ENCODE assay signal across 10 cellular contexts in genomic region chr2:216665240-216665639, GRCh38. TPM values are rescaled to one million over a fixed set of nuclear protein-coding genes. Genes with fewer than 3 reads are reported as not detected.
A peak's percentile ranks its signal among the peaks of the same experiment; 100 is the strongest.
DNase-seq lines count a peak whose midpoint lies in the region; ATAC-seq, FAIRE-seq and TF ChIP-seq lines count a peak whose summit lies in the region.
"Had no signal": no experiment of that assay in that cellular context is flagged by ENCODE, and none has a peak within 500 bp of the region (broad histone marks: within the 10 kb centered on the region; RNA-seq: fewer than 3 reads in every experiment).

No MANE protein-coding gene starts in this region.

- H3K9ac ChIP-seq in keratinocyte (ENCODE audit: control insufficient read depth, extremely low read depth, insufficient read depth, low read length), result peak overlapping the region; percentile 50

- in situ Hi-C loops in T47D (cut with HindIII; ENCODE audit: low pct_unique_long_range_greater_than_20kb, low sequenced_read_pairs) (no loop called here), transverse colon (cut with MboI; ENCODE audit: low pct_ligation_motif_present in 1 of 4, low pct_unique_long_range_greater_than_20kb in 1 of 4, low sequenced_read_pairs in 3 of 4) (loop anchor here (5.0 to 25.0 kb wide), 2 partner anchors 148 to 628 kb away; no protein-coding TSS in a partner anchor)

- TF ChIP-seq POLR2A in transverse colon (IDR thresholded peaks at IDR 0.05), result no peak

- no peaks in the 10 kb centered on the region for H4K20me1 ChIP-seq in keratinocyte (ENCODE audit: control insufficient read depth, extremely low read depth, insufficient read depth, low read length)

- dilution Hi-C loops in keratinocyte (cut with MboI; ENCODE audit: extremely low pct_ligation_motif_present, low sequenced_read_pairs), result no loop called here

- H3K36me3 Mint-ChIP-seq in natural killer cell, result no peaks in the 10 kb centered on the region

- no peaks in the 10 kb centered on the region for H3K79me2 ChIP-seq in keratinocyte (ENCODE audit: control insufficient read depth, insufficient read depth, low read length)

- H3K4me3 ChIP-seq in keratinocyte (ENCODE audit: control insufficient read depth in 2 of 3, extremely low read depth in 1 of 3, insufficient read depth in 2 of 3, low read depth in 1 of 3, low read length in 3 of 3) (peak overlapping the region in 2 of 3 experiments; percentile 32 to 48), transverse colon (no peak overlapping the region)

- intact Hi-C loops in transverse colon (cut with DNase I; ENCODE audit: low total_unique reads), result no loop called here
- intact Hi-C loops in natural killer cell (cut with micrococcal nuclease), result no loop called here

- H3K9me1 ChIP-seq in keratinocyte (ENCODE audit: control insufficient read depth, extremely low read depth, insufficient read depth, low read length), result peaks cover 4% of the 10 kb centered on the region

- ATAC-seq in natural killer cell, result no peak
- no peak for ATAC-seq in GM19395 (IDR thresholded peaks at IDR 0.05; ENCODE audit: unreplicated experiment)

- H3K27me3 Mint-ChIP-seq in natural killer cell (ENCODE audit: low read depth in 2 of 2), result peaks cover 15 to 19% of the 10 kb centered on the region in 2 donors

- no peak overlapping the region for H3K27ac Mint-ChIP-seq in natural killer cell
- H3K27ac Mint-ChIP-seq: T-helper 2 cell treated with Interferon-gamma antibody and Interleukin-4, amounts not matched to agents 5 μg/mL and 100 μg/mL, for 36 hours had no signal

- peak overlapping the region; percentile 46 for H2AFZ ChIP-seq in keratinocyte (ENCODE audit: control insufficient read depth, low read length)

- peak overlapping the region; percentile 89 for H3K4me2 ChIP-seq in keratinocyte (ENCODE audit: control insufficient read depth, extremely low read depth, insufficient read depth, low read depth, low read length)

- DNase-seq in NCI-H2107 (lab: John Stamatoyannopoulos, UW), result peak; percentile 48
- peak; percentile 62 to 94 for DNase-seq in T47D (ENCODE audit: low read depth in 1 of 2, low spot score in 1 of 2)
- DNase-seq in keratinocyte (ENCODE audit: low read depth, low spot score), result peak; percentile 85
- peak; percentile 49 for DNase-seq in transverse colon
- no peak for DNase-seq in natural killer cell
- DNase-seq in activated CD4-positive, alpha-beta T cell treated with anti-CD3 and anti-CD28 coated beads, Interleukin-2, amount 50 U/mL, for 1 hour, result no peak

- H3K4me3 Mint-ChIP-seq in natural killer cell, result no peak overlapping the region
- H3K4me3 Mint-ChIP-seq: T-helper 2 cell treated with Interferon-gamma antibody and Interleukin-4, amounts not matched to agents 5 μg/mL and 100 μg/mL, for 36 hours had no signal

- H3K36me3 ChIP-seq in keratinocyte (ENCODE audit: control insufficient read depth in 2 of 2, extremely low read depth in 1 of 2, insufficient read depth in 2 of 2, low read length in 2 of 2) (no peaks in the 10 kb centered on the region), transverse colon (no peaks in the 10 kb centered on the region)
- H3K36me3 ChIP-seq: neutrophil had no signal

- H3K4me1 ChIP-seq in keratinocyte (ENCODE audit: control insufficient read depth, extremely low read depth, insufficient read depth, low read length) (peaks cover 23% of the 10 kb centered on the region), transverse colon (peaks cover 8 to 16% (median 12%) of the 10 kb centered on the region in 4 donors)

- TF ChIP-seq CTCF in keratinocyte (optimal IDR thresholded peaks at IDR 0.05 in 1 of 3, IDR thresholded peaks at IDR 0.05 in 1 of 3, conservative IDR thresholded peaks at IDR 0.05 in 1 of 3; ENCODE audit: extremely low read depth in 1 of 3, insufficient read depth in 2 of 3, low read length in 3 of 3) (no peak), transverse colon (IDR thresholded peaks at IDR 0.05) (no peak), natural killer cell (IDR thresholded peaks at IDR 0.05) (no peak)

- peaks cover 4 to 5% of the 10 kb centered on the region in 2 donors for H3K4me1 Mint-ChIP-seq in natural killer cell

- H3K9me3 ChIP-seq in keratinocyte (ENCODE audit: control insufficient read depth, low read depth, low read length) (no peaks in the 10 kb centered on the region), transverse colon (no peaks in the 10 kb centered on the region)
- H3K9me3 ChIP-seq: neutrophil had no signal

- no peak for TF ChIP-seq EP300 in transverse colon (IDR thresholded peaks at IDR 0.05; ENCODE audit: low read depth)

- H3K27ac ChIP-seq in keratinocyte (ENCODE audit: control insufficient read depth, insufficient read depth, low read length), result peak overlapping the region; percentile 26
- H3K27ac ChIP-seq in transverse colon, result no peak overlapping the region
- H3K27ac ChIP-seq: neutrophil had no signal

- H3K27me3 ChIP-seq in keratinocyte (ENCODE audit: control insufficient read depth, extremely low read depth, insufficient read depth, low read length), result peaks cover 3% of the 10 kb centered on the region
- no peaks in the 10 kb centered on the region for H3K27me3 ChIP-seq in transverse colon
- H3K27me3 ChIP-seq: neutrophil had no signal

- H3K9me3 Mint-ChIP-seq in natural killer cell, result no peaks in the 10 kb centered on the region
- H3K9me3 Mint-ChIP-seq: T-helper 2 cell treated with Interferon-gamma antibody and Interleukin-4, amounts not matched to agents 5 μg/mL and 100 μg/mL, for 36 hours had no signal

- 43% methylated on average over 7 of the region's 7 CpGs; no CpG with 5 or more reads in 1 of the 2 donors for WGBS in transverse colon (ENCODE audit: low coverage in 1 of 2), 2 donors

- peak; percentile 95 for FAIRE-seq in keratinocyte (lab: Jason Lieb, UNC)
- FAIRE-seq: G401.6 had no signal

RNA-seq across cellular contexts. Expression of gene IGFBP5, which starts 30.1 kb away (rescaled TPM):
- 0.15 to 3.2 TPM (median 1.1 TPM) in 3 replicates for polyA plus RNA-seq in keratinocyte
- 0.06 TPM for polyA plus RNA-seq in keratinocyte (2011; ENCODE audit: low read depth)
- polyA plus RNA-seq in keratinocyte (2011; cell fraction: cytosol; rRNA removed), result 0.10 TPM in 2 replicates
- polyA plus RNA-seq in keratinocyte (2011; cell fraction: nucleus; rRNA removed), result 0.56 and 1.3 TPM in 2 replicates
- 0.07 and 0.16 TPM in 2 replicates for polyA plus RNA-seq in keratinocyte (2012; ENCODE audit: low replicate concordance)
- polyA minus RNA-seq in keratinocyte, result 0.85 to 2.1 TPM (median 0.90 TPM) in 3 replicates
- polyA minus RNA-seq in keratinocyte (2011; cell fraction: cytosol; rRNA and poly(A)+ RNA removed), result not detected
- polyA minus RNA-seq in keratinocyte (2011; cell fraction: nucleus; rRNA and poly(A)+ RNA removed), result 0.53 and 1.8 TPM in 2 replicates
- 100 to 1,000 TPM; 146 to 263 (median 190) TPM for total RNA-seq in transverse colon
- total RNA-seq in natural killer cell, result not detected

RNA-seq across cellular contexts. Expression of gene IGFBP2, which starts 32.0 kb away (rescaled TPM):
- 3.9 to 47.0 TPM (median 10.2 TPM) in 3 replicates for polyA plus RNA-seq in keratinocyte
- 29.0 TPM for polyA plus RNA-seq in keratinocyte (2011; ENCODE audit: low read depth)
- polyA plus RNA-seq in keratinocyte (2011; cell fraction: cytosol; rRNA removed), result 16.8 and 41.0 TPM in 2 replicates
- polyA plus RNA-seq in keratinocyte (2011; cell fraction: nucleus; rRNA removed), result 43.8 and 102 TPM in 2 replicates
- 5.6 and 17.3 TPM in 2 replicates for polyA plus RNA-seq in keratinocyte (2012; ENCODE audit: low replicate concordance)
- 2.5 to 16.2 TPM (median 5.7 TPM) in 3 replicates for polyA minus RNA-seq in keratinocyte
- polyA minus RNA-seq in keratinocyte (2011; cell fraction: cytosol; rRNA and poly(A)+ RNA removed), result 42.2 TPM
- polyA minus RNA-seq in keratinocyte (2011; cell fraction: nucleus; rRNA and poly(A)+ RNA removed), result 31.9 and 32.7 TPM in 2 replicates
- total RNA-seq in transverse colon (100 to 1,000 TPM in 2 of 4 donors, 10 to 100 TPM in 2; 10.5 to 155 (median 101) TPM), natural killer cell (under 1 TPM in 1 of 3 donors, not detected in 2; 0.21 TPM)

Comparison
In these comparisons a context has a peak if more than half of its experiments do, and no peak if none do; other contexts are left out.
1. DNase-seq: peak in NCI-H2107 (single experiment), T47D (2 of 2), keratinocyte (single experiment) and transverse colon (single experiment); none in natural killer cell (single experiment) and activated CD4-positive, alpha-beta T cell treated with anti-CD3 and anti-CD28 coated beads, Interleukin-2, amount 50 U/mL, for 1 hour (single experiment).
2. H3K4me3 ChIP-seq: peak in keratinocyte (2 of 3); none in transverse colon (0 of 4).
3. RNA of gene IGFBP5, which starts 30.1 kb away (total RNA-seq): 146 to 263 TPM in transverse colon; not detected in natural killer cell; every median in the first group is over 100 times any median in the second.
4. RNA of gene IGFBP2, which starts 32.0 kb away (total RNA-seq): 10.5 to 155 TPM in transverse colon; 0.21 TPM in natural killer cell; every median in the first group is over 4 times any median in the second.